Comparison of ENCODE assay signal across 22 cellular contexts in the genomic region with DNA sequence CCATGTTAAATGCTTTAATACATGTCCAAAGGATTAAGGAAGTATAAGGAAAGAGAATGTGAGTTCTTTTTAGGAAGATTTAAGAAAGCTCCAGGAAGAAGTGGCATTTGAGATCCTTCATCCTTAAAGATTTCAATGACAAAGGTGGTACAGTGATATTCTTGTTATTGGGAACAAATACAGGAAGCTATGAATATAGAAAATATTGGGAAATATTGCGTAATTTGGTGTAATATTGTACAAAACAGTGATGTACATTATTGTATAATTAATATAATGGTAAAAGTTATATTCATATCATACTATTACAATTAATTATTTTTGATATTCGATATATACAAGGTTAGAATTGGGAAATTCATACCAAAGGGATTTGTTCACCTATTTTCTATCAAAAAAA.
"Had no signal": no experiment of that assay in that cellular context is flagged by ENCODE, and none has a peak within 500 bp of the region (broad histone marks: within the 10 kb centered on the region; RNA-seq: fewer than 3 reads in every experiment).

No MANE protein-coding gene starts in this region.

- H3K27ac ChIP-seq: dorsolateral prefrontal cortex, esophagus muscularis mucosa, gastroesophageal sphincter, heart left ventricle, neutrophil, ovary, prostate gland, thoracic aorta, upper lobe of left lung had no signal

- H3K4me1 ChIP-seq: esophagus muscularis mucosa, gastroesophageal sphincter, prostate gland had no signal

- ATAC-seq: activated CD4-positive, CD25-positive, alpha-beta regulatory T cell treated with anti-CD3 and anti-CD28 coated beads, Interleukin-2, amount 50 U/mL, for 24 hours; activated CD8-positive, alpha-beta T cell treated with anti-CD3 and anti-CD28 coated beads for 36 hours; activated naive CD8-positive, alpha-beta T cell treated with anti-CD3 and anti-CD28 coated beads, Interleukin-2, amount 50 U/mL, for 24 hours; effector memory CD8-positive, alpha-beta T cell; gastroesophageal sphincter; heart left ventricle; left cardiac atrium had no signal

- H3K9me3 ChIP-seq: esophagus muscularis mucosa, gastroesophageal sphincter, heart left ventricle, neutrophil, ovary, prostate gland, thoracic aorta, upper lobe of left lung had no signal

- H3K4me3 ChIP-seq: dorsolateral prefrontal cortex, esophagus muscularis mucosa, gastroesophageal sphincter, heart left ventricle, ovary, prostate gland, thoracic aorta, upper lobe of left lung had no signal

- H3K9me3 Mint-ChIP-seq: activated naive CD8-positive, alpha-beta T cell treated with anti-CD3 and anti-CD28 coated beads, Interleukin-2, amount 50 U/mL, for 24 hours; activated T-helper 1 cell treated with anti-CD3 and anti-CD28 coated beads, Interleukin-12 subunit alpha, Interleukin-12 subunit beta, Interleukin-2, Interleukin-4 antibody, amounts not matched to agents 30 ng/mL and 10 ng/mL and 1 ng/mL, durations not matched to agents 14 hours and 24 hours and 36 hours; effector memory CD8-positive, alpha-beta T cell; T-helper 1 cell treated with Interleukin-12 subunit alpha and Interleukin-12 subunit beta and Interleukin-4 antibody, amounts not matched to agents 30 μg/mL and 1 μg/mL, for 36 hours had no signal

- DNase-seq: activated CD4-positive, alpha-beta T cell treated with anti-CD3 and anti-CD28 coated beads, Interleukin-2, amount 10 ng/mL, durations not matched to agents 7 days and 5 days; activated CD8-positive, alpha-beta T cell treated with anti-CD3 and anti-CD28 coated beads for 36 hours; activated gamma-delta T cell; activated naive CD4-positive, alpha-beta T cell treated with anti-CD3 and anti-CD28 coated beads, Interleukin-2, amount 50 U/mL, for 16 hours; activated naive CD8-positive, alpha-beta T cell treated with anti-CD3 and anti-CD28 coated beads, Interleukin-2, amount 50 U/mL, for 24 hours; central memory CD4-positive, alpha-beta T cell; effector memory CD8-positive, alpha-beta T cell; left cardiac atrium; stimulated activated CD4-positive, alpha-beta T cell treated with anti-CD3 and anti-CD28 coated beads, Interleukin-4, amount 100 ng/mL, for 24 hours; stimulated activated naive CD4-positive, alpha-beta T cell treated with Interleukin-2 at 50 U/mL for 16 hours; upper lobe of left lung had no signal

- H3K4me3 Mint-ChIP-seq: activated CD4-positive, alpha-beta T cell treated with anti-CD3 and anti-CD28 coated beads, Interleukin-2, amount 10 ng/mL, durations not matched to agents 7 days and 5 days; activated CD8-positive, alpha-beta T cell treated with anti-CD3 and anti-CD28 coated beads for 36 hours; activated naive CD8-positive, alpha-beta T cell treated with anti-CD3 and anti-CD28 coated beads, Interleukin-2, amount 50 U/mL, for 24 hours; activated T-helper 1 cell treated with anti-CD3 and anti-CD28 coated beads, Interleukin-12 subunit alpha, Interleukin-12 subunit beta, Interleukin-2, Interleukin-4 antibody, amounts not matched to agents 30 ng/mL and 10 ng/mL and 1 ng/mL, durations not matched to agents 14 hours and 24 hours and 36 hours; effector memory CD8-positive, alpha-beta T cell; T-helper 1 cell treated with Interleukin-12 subunit alpha and Interleukin-12 subunit beta and Interleukin-4 antibody, amounts not matched to agents 30 μg/mL and 1 μg/mL, for 36 hours had no signal

- H3K4me1 Mint-ChIP-seq: activated CD4-positive, alpha-beta T cell treated with anti-CD3 and anti-CD28 coated beads, Interleukin-2, amount 10 ng/mL, durations not matched to agents 7 days and 5 days; activated naive CD8-positive, alpha-beta T cell treated with anti-CD3 and anti-CD28 coated beads, Interleukin-2, amount 50 U/mL, for 24 hours had no signal

- H3K27ac Mint-ChIP-seq: activated CD4-positive, alpha-beta T cell treated with anti-CD3 and anti-CD28 coated beads, Interleukin-2, amount 10 ng/mL, durations not matched to agents 7 days and 5 days; activated CD8-positive, alpha-beta T cell treated with anti-CD3 and anti-CD28 coated beads for 36 hours; activated naive CD8-positive, alpha-beta T cell treated with anti-CD3 and anti-CD28 coated beads, Interleukin-2, amount 50 U/mL, for 24 hours; activated T-helper 1 cell treated with anti-CD3 and anti-CD28 coated beads, Interleukin-12 subunit alpha, Interleukin-12 subunit beta, Interleukin-2, Interleukin-4 antibody, amounts not matched to agents 30 ng/mL and 10 ng/mL and 1 ng/mL, durations not matched to agents 14 hours and 24 hours and 36 hours; effector memory CD8-positive, alpha-beta T cell; T-helper 1 cell treated with Interleukin-12 subunit alpha and Interleukin-12 subunit beta and Interleukin-4 antibody, amounts not matched to agents 30 μg/mL and 1 μg/mL, for 36 hours had no signal

- H3K27me3 Mint-ChIP-seq: activated CD4-positive, alpha-beta T cell treated with anti-CD3 and anti-CD28 coated beads, Interleukin-2, amount 10 ng/mL, durations not matched to agents 7 days and 5 days; activated CD8-positive, alpha-beta T cell treated with anti-CD3 and anti-CD28 coated beads for 36 hours; activated naive CD8-positive, alpha-beta T cell treated with anti-CD3 and anti-CD28 coated beads, Interleukin-2, amount 50 U/mL, for 24 hours; effector memory CD8-positive, alpha-beta T cell had no signal

- H3K27me3 ChIP-seq: dorsolateral prefrontal cortex, esophagus muscularis mucosa, gastroesophageal sphincter, heart left ventricle, neutrophil, ovary, upper lobe of left lung had no signal

- H3K36me3 ChIP-seq: esophagus muscularis mucosa, gastroesophageal sphincter, heart left ventricle, neutrophil, ovary, prostate gland, thoracic aorta, upper lobe of left lung had no signal
